In genomic region chr14:75200451-75200850, GRCh38 we compare ENCODE assay signal across 11 cellular contexts. TPM values are rescaled to one million over a fixed set of nuclear protein-coding genes. Genes with fewer than 3 reads are reported as not detected.
DNase-seq lines count a peak whose midpoint lies in the region; ATAC-seq and TF ChIP-seq lines count a peak whose summit lies in the region.
"Had no signal": no experiment of that assay in that cellular context is flagged by ENCODE, and none has a peak within 500 bp of the region (broad histone marks: within the 10 kb centered on the region; RNA-seq: fewer than 3 reads in every experiment).

No MANE protein-coding gene starts in this region.

- WGBS in upper lobe of left lung, 2 donors: 42 to 44% methylated on average over 4 of the region's 4 CpGs

- H3K36me3 ChIP-seq in RWPE2 (ENCODE audit: low read depth) (no peaks in the 10 kb centered on the region), upper lobe of left lung (no peaks in the 10 kb centered on the region)
- H3K36me3 ChIP-seq: right atrium auricular region, tibial nerve had no signal

- H3K4me3 ChIP-seq in RWPE2 (ENCODE audit: severe bottlenecking) (no peak overlapping the region), upper lobe of left lung (no peak overlapping the region)
- H3K4me3 ChIP-seq: right atrium auricular region, tibial nerve had no signal

- TF ChIP-seq CTCF in RWPE2 (IDR thresholded peaks at IDR 0.05; ENCODE audit: poor library complexity, severe bottlenecking) (no peak), upper lobe of left lung (IDR thresholded peaks at IDR 0.05) (no peak)

- peaks cover 35% of the 10 kb centered on the region for H3K4me1 ChIP-seq in RWPE2 (ENCODE audit: insufficient read depth, poor library complexity, severe bottlenecking)
- peaks cover 14 to 28% (median 22%) of the 10 kb centered on the region in 4 donors for H3K4me1 ChIP-seq in upper lobe of left lung

- H3K27me3 ChIP-seq in RWPE2 (ENCODE audit: insufficient read depth, poor library complexity, severe bottlenecking) (no peaks in the 10 kb centered on the region), upper lobe of left lung (no peaks in the 10 kb centered on the region)
- H3K27me3 ChIP-seq: right atrium auricular region, tibial nerve had no signal

- peak overlapping the region; percentile 44 for H3K27ac ChIP-seq in RWPE2 (ENCODE audit: poor library complexity, severe bottlenecking)
- peak overlapping the region; percentile 10 to 59 (median 22) for H3K27ac ChIP-seq in upper lobe of left lung
- H3K27ac ChIP-seq: right atrium auricular region had no signal

- TF ChIP-seq EP300 in upper lobe of left lung (IDR thresholded peaks at IDR 0.05): peak in 2 of 4 donors; percentile 29 to 81

- ATAC-seq in RWPE2 (ENCODE audit: low read depth): peak; percentile 70
- peak; percentile 80 for ATAC-seq in left colon
- ATAC-seq in upper lobe of left lung (ENCODE audit: low FRiP score in 2 of 2): peak; percentile 46 to 84
- ATAC-seq in GM21390 (IDR thresholded peaks at IDR 0.05; ENCODE audit: unreplicated experiment): no peak

- no peaks in the 10 kb centered on the region for H3K9me3 ChIP-seq in RWPE2 (ENCODE audit: severe bottlenecking)
- no peaks in the 10 kb centered on the region for H3K9me3 ChIP-seq in upper lobe of left lung
- H3K9me3 ChIP-seq: right atrium auricular region, tibial nerve had no signal

- peak; percentile 37 for DNase-seq in NCI-H1105 (lab: John Stamatoyannopoulos, UW)
- peak; percentile 71 for DNase-seq in RWPE2 (ENCODE audit: low spot score)
- peak; percentile 78 to 94 for DNase-seq in left colon
- peak in 1 of 2 donors; percentile 84 for DNase-seq in upper lobe of left lung
- DNase-seq in activated gamma-delta T cell treated with Interleukin-2 at 50 U/mL for 16 hours: no peak
- no peak for DNase-seq in activated CD8-positive, alpha-beta memory T cell treated with anti-CD3 and anti-CD28 coated beads for 24 hours
- DNase-seq: activated effector memory CD4-positive, alpha-beta T cell treated with Interleukin-2 at 50 U/mL for 16 hours; NCI-H1930 had no signal

- TF ChIP-seq POLR2A in upper lobe of left lung (IDR thresholded peaks at IDR 0.05): no peak

- intact Hi-C loops in left colon (cut with DNase I, micrococcal nuclease): no loop called here

RNA-seq across cellular contexts. Expression of gene TMED10, which starts 24.0 kb away (rescaled TPM):
- 100 to 1,000 TPM; 333 to 360 TPM for total RNA-seq in left colon
- total RNA-seq in upper lobe of left lung: 100 to 1,000 TPM in 4 of 6 donors, 10 to 100 TPM in 2; 72.3 to 314 (median 186) TPM

Comparison
In these comparisons a context has a peak if more than half of its experiments do, and no peak if none do; other contexts are left out.
1. DNase-seq: peak in NCI-H1105 (single experiment), RWPE2 (single experiment) and left colon (2 of 2); none in activated gamma-delta T cell treated with Interleukin-2 at 50 U/mL for 16 hours (single experiment) and activated CD8-positive, alpha-beta memory T cell treated with anti-CD3 and anti-CD28 coated beads for 24 hours (single experiment).